ENCODE assay signal across 12 cellular contexts in the genomic region with DNA sequence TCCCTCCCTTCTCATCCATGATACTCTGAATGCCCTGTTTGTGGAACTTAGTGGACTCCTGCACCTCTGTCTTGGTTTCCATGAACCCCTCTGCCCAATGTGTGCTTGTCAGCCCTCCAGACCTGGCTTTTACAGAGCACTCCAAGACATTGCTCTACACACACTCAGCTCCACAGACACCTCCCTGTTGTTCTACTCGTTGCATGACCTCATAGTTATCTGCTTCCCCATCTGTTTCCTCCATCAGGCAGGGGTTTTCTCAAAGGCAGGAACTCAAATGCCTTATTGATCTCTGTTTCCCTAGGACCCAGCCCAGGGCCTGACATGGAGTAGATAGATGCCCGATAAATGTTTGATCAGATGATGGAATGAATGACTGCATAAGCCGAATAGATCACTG. TPM values are rescaled to one million over a fixed set of nuclear protein-coding genes. Genes with fewer than 3 reads are reported as not detected.
DNase-seq lines count a peak whose midpoint lies in the region; ATAC-seq lines count a peak whose summit lies in the region.
"Had no signal": no experiment of that assay in that cellular context is flagged by ENCODE, and none has a peak within 500 bp of the region (broad histone marks: within the 10 kb centered on the region; RNA-seq: fewer than 3 reads in every experiment).

No MANE protein-coding gene starts in this region.

- no peaks in the 10 kb centered on the region for H3K27me3 Mint-ChIP-seq in activated T-cell treated with anti-CD3 and anti-CD28 coated beads, Interleukin-2, amount 50 U/mL, for 24 hours
- H3K27me3 Mint-ChIP-seq in activated T-helper 2 cell treated with anti-CD3 and anti-CD28 coated beads, Interferon-gamma antibody, Interleukin-2, Interleukin-4, amounts not matched to agents 10 μg/mL and 5 μg/mL and 100 μg/mL, durations not matched to agents 14 hours and 24 hours and 36 hours (ENCODE audit: low read depth), result no peaks in the 10 kb centered on the region

- peaks cover 96% of the 10 kb centered on the region for H3K4me1 Mint-ChIP-seq in activated T-cell treated with anti-CD3 and anti-CD28 coated beads, Interleukin-2, amount 50 U/mL, for 24 hours (ENCODE audit: low read depth)
- peaks cover 84% of the 10 kb centered on the region for H3K4me1 Mint-ChIP-seq in activated T-helper 2 cell treated with anti-CD3 and anti-CD28 coated beads, Interferon-gamma antibody, Interleukin-2, Interleukin-4, amounts not matched to agents 10 μg/mL and 5 μg/mL and 100 μg/mL, durations not matched to agents 14 hours and 24 hours and 36 hours (ENCODE audit: low read depth)

- H3K4me1 ChIP-seq in thymus (ENCODE audit: control insufficient read depth, insufficient read depth, low read length), result peaks cover 68% of the 10 kb centered on the region

- H3K9me3 Mint-ChIP-seq in activated T-cell treated with anti-CD3 and anti-CD28 coated beads, Interleukin-2, amount 50 U/mL, for 24 hours, result no peaks in the 10 kb centered on the region
- no peaks in the 10 kb centered on the region for H3K9me3 Mint-ChIP-seq in activated T-helper 2 cell treated with anti-CD3 and anti-CD28 coated beads, Interferon-gamma antibody, Interleukin-2, Interleukin-4, amounts not matched to agents 10 μg/mL and 5 μg/mL and 100 μg/mL, durations not matched to agents 14 hours and 24 hours and 36 hours

- no peak overlapping the region for H3K4me3 ChIP-seq in thymus (ENCODE audit: low read length)
- H3K4me3 ChIP-seq: transverse colon had no signal

- H3K27ac Mint-ChIP-seq in activated T-cell treated with anti-CD3 and anti-CD28 coated beads, Interleukin-2, amount 50 U/mL, for 24 hours, result peak overlapping the region; percentile 96
- H3K27ac Mint-ChIP-seq in activated T-helper 2 cell treated with anti-CD3 and anti-CD28 coated beads, Interferon-gamma antibody, Interleukin-2, Interleukin-4, amounts not matched to agents 10 μg/mL and 5 μg/mL and 100 μg/mL, durations not matched to agents 14 hours and 24 hours and 36 hours, result peak overlapping the region; percentile 76

- ATAC-seq in HG02798 (IDR thresholded peaks at IDR 0.05; ENCODE audit: poor library complexity, unreplicated experiment), result no peak

- no peaks in the 10 kb centered on the region for H3K27me3 ChIP-seq in layer of hippocampus (ENCODE audit: control insufficient read depth, insufficient read depth, low read length)
- no peaks in the 10 kb centered on the region for H3K27me3 ChIP-seq in thymus (ENCODE audit: control insufficient read depth, insufficient read depth)
- H3K27me3 ChIP-seq: transverse colon had no signal

- H3K36me3 ChIP-seq in thymus (ENCODE audit: control insufficient read depth, insufficient read depth), result peaks cover 11% of the 10 kb centered on the region
- H3K36me3 ChIP-seq: transverse colon had no signal

- 24% methylated on average over 3 of the region's 3 CpGs for WGBS in thymus

- no peak for DNase-seq in activated T-cell treated with anti-CD3 and anti-CD28 coated beads, Interleukin-2, amount 50 U/mL, for 24 hours
- DNase-seq in activated T-cell treated with anti-CD3 and anti-CD28 coated beads for 4 hours (no peak), NCI-H2081 (lab: John Stamatoyannopoulos, UW) (no peak), NCI-H446 (lab: John Stamatoyannopoulos, UW) (no peak)
- DNase-seq in activated T-helper 2 cell treated with anti-CD3 and anti-CD28 coated beads, Interferon-gamma antibody, Interleukin-2, Interleukin-4, amounts not matched to agents 10 μg/mL and 5 μg/mL and 100 μg/mL, durations not matched to agents 14 hours and 24 hours and 36 hours (ENCODE audit: low spot score), result no peak
- DNase-seq: hypothalamus, NCI-H1694, SW 1271, transverse colon had no signal

- H3K9me3 ChIP-seq in thymus (ENCODE audit: control insufficient read depth), result no peaks in the 10 kb centered on the region
- H3K9me3 ChIP-seq: transverse colon had no signal

- H3K27ac ChIP-seq in layer of hippocampus (ENCODE audit: low read depth, low read length) (peak overlapping the region; percentile 27), thymus (ENCODE audit: low read depth) (peak overlapping the region; percentile 48)

- H3K4me3 Mint-ChIP-seq in activated T-cell treated with anti-CD3 and anti-CD28 coated beads, Interleukin-2, amount 50 U/mL, for 24 hours, result no peak overlapping the region
- peak overlapping the region; percentile 40 for H3K4me3 Mint-ChIP-seq in activated T-helper 2 cell treated with anti-CD3 and anti-CD28 coated beads, Interferon-gamma antibody, Interleukin-2, Interleukin-4, amounts not matched to agents 10 μg/mL and 5 μg/mL and 100 μg/mL, durations not matched to agents 14 hours and 24 hours and 36 hours (ENCODE audit: low read depth)

- H3K36me3 Mint-ChIP-seq in activated T-cell treated with anti-CD3 and anti-CD28 coated beads, Interleukin-2, amount 50 U/mL, for 24 hours (ENCODE audit: low read depth), result peaks cover 52% of the 10 kb centered on the region
- H3K36me3 Mint-ChIP-seq in activated T-helper 2 cell treated with anti-CD3 and anti-CD28 coated beads, Interferon-gamma antibody, Interleukin-2, Interleukin-4, amounts not matched to agents 10 μg/mL and 5 μg/mL and 100 μg/mL, durations not matched to agents 14 hours and 24 hours and 36 hours (ENCODE audit: low read depth), result peaks cover 40% of the 10 kb centered on the region

- intact Hi-C loops in activated T-helper 2 cell treated with anti-CD3 and anti-CD28 coated beads, Interferon-gamma antibody, Interleukin-2, Interleukin-4, amounts not matched to agents 10 μg/mL and 5 μg/mL and 100 μg/mL, durations not matched to agents 14 hours and 24 hours and 36 hours (cut with micrococcal nuclease), result loop anchor here (1.0 kb wide), 1 partner anchor 7 kb away; no protein-coding TSS in a partner anchor

RNA-seq across cellular contexts. Expression of gene PLCG1, which starts 13.3 kb away (rescaled TPM):
- 174 and 187 TPM in 2 replicates for total RNA-seq in activated T-helper 2 cell treated with anti-CD3 and anti-CD28 coated beads, Interferon-gamma antibody, Interleukin-2, Interleukin-4, amounts not matched to agents 10 μg/mL and 5 μg/mL and 100 μg/mL, durations not matched to agents 14 hours and 24 hours and 36 hours
- 126 TPM for polyA plus RNA-seq in thymus
